In genomic region chr1:78619029-78619428, GRCh38 we compare ENCODE assay signal across 13 cellular contexts. TPM values are rescaled to one million over a fixed set of nuclear protein-coding genes. Genes with fewer than 3 reads are reported as not detected.
A peak's percentile ranks its signal among the peaks of the same experiment; 100 is the strongest.
DNase-seq lines count a peak whose midpoint lies in the region; ATAC-seq and TF ChIP-seq lines count a peak whose summit lies in the region.
"Had no signal": no experiment of that assay in that cellular context is flagged by ENCODE, and none has a peak within 500 bp of the region (broad histone marks: within the 10 kb centered on the region; RNA-seq: fewer than 3 reads in every experiment).

No MANE protein-coding gene starts in this region.

- no peaks in the 10 kb centered on the region for H3K9me3 Mint-ChIP-seq in activated T-cell treated with anti-CD3 and anti-CD28 coated beads, Interleukin-2, amount 50 U/mL, for 72 hours
- no peaks in the 10 kb centered on the region for H3K9me3 Mint-ChIP-seq in activated T-helper 1 cell treated with anti-CD3 and anti-CD28 coated beads, Interleukin-12 subunit alpha, Interleukin-12 subunit beta, Interleukin-2, Interleukin-4 antibody, amounts not matched to agents 30 ng/mL and 10 ng/mL and 1 ng/mL, durations not matched to agents 14 hours and 24 hours and 36 hours

- ATAC-seq in activated T-cell treated with anti-CD3 and anti-CD28 coated beads, Interleukin-2, amount 50 U/mL, for 72 hours (replicated peaks in 1 of 2): no peak
- ATAC-seq in omental fat pad (ENCODE audit: low FRiP score) (no peak), esophagus mucosa (no peak)

- no peak for DNase-seq in activated T-cell treated with anti-CD3 and anti-CD28 coated beads, Interleukin-2, amount 50 U/mL, for 72 hours
- no peak for DNase-seq in activated T-cell treated with anti-CD3 and anti-CD28 coated beads, Interleukin-2, amount 50 U/mL, for 48 hours
- no peak for DNase-seq in activated T-helper 1 cell treated with anti-CD3 and anti-CD28 coated beads, Interleukin-12 subunit alpha, Interleukin-12 subunit beta, Interleukin-2, Interleukin-4 antibody, amounts not matched to agents 30 ng/mL and 10 ng/mL and 1 ng/mL, durations not matched to agents 14 hours and 24 hours and 36 hours (ENCODE audit: low spot score)
- DNase-seq in iris pigment epithelial cell (ENCODE audit: low read depth) (peak; percentile 25), testis (no peak), omental fat pad (ENCODE audit: low spot score) (no peak)
- DNase-seq in stimulated activated CD4-positive, alpha-beta T cell treated with anti-CD3 and anti-CD28 coated beads, Interleukin-4, amount 100 ng/mL, for 4 hours: no peak
- DNase-seq: NCI-H187, SIG-M5 had no signal

- no peaks in the 10 kb centered on the region for H3K27me3 ChIP-seq in testis

- no peaks in the 10 kb centered on the region for H3K36me3 ChIP-seq in testis (ENCODE audit: low read depth, missing control alignments)

- H3K4me1 Mint-ChIP-seq in activated T-cell treated with anti-CD3 and anti-CD28 coated beads, Interleukin-2, amount 50 U/mL, for 72 hours (ENCODE audit: low read depth): peaks cover 60% of the 10 kb centered on the region
- H3K4me1 Mint-ChIP-seq in activated T-helper 1 cell treated with anti-CD3 and anti-CD28 coated beads, Interleukin-12 subunit alpha, Interleukin-12 subunit beta, Interleukin-2, Interleukin-4 antibody, amounts not matched to agents 30 ng/mL and 10 ng/mL and 1 ng/mL, durations not matched to agents 14 hours and 24 hours and 36 hours (ENCODE audit: low read depth): peaks cover 56% of the 10 kb centered on the region

- H3K4me1 ChIP-seq in testis: peaks cover 12% of the 10 kb centered on the region

- H3K36me3 Mint-ChIP-seq in activated T-cell treated with anti-CD3 and anti-CD28 coated beads, Interleukin-2, amount 50 U/mL, for 72 hours (ENCODE audit: insufficient read depth in 2 of 2): peaks cover 0 to 3% of the 10 kb centered on the region in 2 donors
- H3K36me3 Mint-ChIP-seq in activated T-helper 1 cell treated with anti-CD3 and anti-CD28 coated beads, Interleukin-12 subunit alpha, Interleukin-12 subunit beta, Interleukin-2, Interleukin-4 antibody, amounts not matched to agents 30 ng/mL and 10 ng/mL and 1 ng/mL, durations not matched to agents 14 hours and 24 hours and 36 hours (ENCODE audit: low read depth): peaks cover 14% of the 10 kb centered on the region

- H3K4me3 ChIP-seq in testis: no peak overlapping the region

- H3K9me3 ChIP-seq in testis: no peaks in the 10 kb centered on the region

- WGBS in testis, 2 donors: 53 to 59% methylated on average over 3 of the region's 3 CpGs

- intact Hi-C loops in activated T-helper 1 cell treated with anti-CD3 and anti-CD28 coated beads, Interleukin-12 subunit alpha, Interleukin-12 subunit beta, Interleukin-2, Interleukin-4 antibody, amounts not matched to agents 30 ng/mL and 10 ng/mL and 1 ng/mL, durations not matched to agents 14 hours and 24 hours and 36 hours (cut with micrococcal nuclease): loop anchor here (5.0 kb wide), 1 partner anchor 423 kb away; no protein-coding TSS in a partner anchor
- intact Hi-C loops in testis (cut with DNase I; ENCODE audit: low total_unique reads): loop anchor here (10.0 kb wide), 1 partner anchor 56 kb away; no protein-coding TSS in a partner anchor

- TF ChIP-seq POLR2A in testis (IDR thresholded peaks at IDR 0.05): no peak

- H3K27ac ChIP-seq in testis: peak overlapping the region; percentile 79 to 84
- H3K27ac ChIP-seq: C4-2B, HL-60 had no signal

- no peaks in the 10 kb centered on the region for H3K27me3 Mint-ChIP-seq in activated T-cell treated with anti-CD3 and anti-CD28 coated beads, Interleukin-2, amount 50 U/mL, for 72 hours (ENCODE audit: low read depth)
- H3K27me3 Mint-ChIP-seq in activated T-helper 1 cell treated with anti-CD3 and anti-CD28 coated beads, Interleukin-12 subunit alpha, Interleukin-12 subunit beta, Interleukin-2, Interleukin-4 antibody, amounts not matched to agents 30 ng/mL and 10 ng/mL and 1 ng/mL, durations not matched to agents 14 hours and 24 hours and 36 hours (ENCODE audit: insufficient read depth): peaks cover 8% of the 10 kb centered on the region

- TF ChIP-seq CTCF in testis (IDR thresholded peaks at IDR 0.05): no peak
- no peak for TF ChIP-seq CTCF in omental fat pad (IDR thresholded peaks at IDR 0.05)

- H3K4me3 Mint-ChIP-seq in activated T-cell treated with anti-CD3 and anti-CD28 coated beads, Interleukin-2, amount 50 U/mL, for 72 hours: peak overlapping the region in 1 of 2 donors; percentile 82
- H3K4me3 Mint-ChIP-seq in activated T-helper 1 cell treated with anti-CD3 and anti-CD28 coated beads, Interleukin-12 subunit alpha, Interleukin-12 subunit beta, Interleukin-2, Interleukin-4 antibody, amounts not matched to agents 30 ng/mL and 10 ng/mL and 1 ng/mL, durations not matched to agents 14 hours and 24 hours and 36 hours: peak overlapping the region; percentile 12

- H3K27ac Mint-ChIP-seq in activated T-cell treated with anti-CD3 and anti-CD28 coated beads, Interleukin-2, amount 50 U/mL, for 72 hours: peak overlapping the region; percentile 57
- H3K27ac Mint-ChIP-seq in activated T-helper 1 cell treated with anti-CD3 and anti-CD28 coated beads, Interleukin-12 subunit alpha, Interleukin-12 subunit beta, Interleukin-2, Interleukin-4 antibody, amounts not matched to agents 30 ng/mL and 10 ng/mL and 1 ng/mL, durations not matched to agents 14 hours and 24 hours and 36 hours: no peak overlapping the region

RNA-seq across cellular contexts. Expression of gene IFI44L, which starts 1.2 kb away (rescaled TPM):
- total RNA-seq in activated T-cell treated with anti-CD3 and anti-CD28 coated beads, Interleukin-2, amount 50 U/mL, for 72 hours: 10 to 100 TPM; 21.4 to 62.5 TPM
- total RNA-seq in activated T-helper 1 cell treated with anti-CD3 and anti-CD28 coated beads, Interleukin-12 subunit alpha, Interleukin-12 subunit beta, Interleukin-2, Interleukin-4 antibody, amounts not matched to agents 30 ng/mL and 10 ng/mL and 1 ng/mL, durations not matched to agents 14 hours and 24 hours and 36 hours: 16.7 and 21.8 TPM in 2 replicates
- total RNA-seq in testis (10 to 100 TPM; 12.0 to 15.8 TPM), omental fat pad (10 to 100 TPM in 2 of 4 donors, 1 to 10 TPM in 2; 5.5 to 80.7 (median 11.2) TPM), esophagus mucosa (0.88 TPM)
- 5.3 TPM for polyA plus RNA-seq in testis (ENCODE audit: insufficient read depth, low read depth, low replicate concordance)

RNA-seq across cellular contexts. Expression of gene IFI44, which starts 30.6 kb away (rescaled TPM):
- 10 to 100 TPM; 25.9 to 77.5 TPM for total RNA-seq in activated T-cell treated with anti-CD3 and anti-CD28 coated beads, Interleukin-2, amount 50 U/mL, for 72 hours
- 26.9 and 28.1 TPM in 2 replicates for total RNA-seq in activated T-helper 1 cell treated with anti-CD3 and anti-CD28 coated beads, Interleukin-12 subunit alpha, Interleukin-12 subunit beta, Interleukin-2, Interleukin-4 antibody, amounts not matched to agents 30 ng/mL and 10 ng/mL and 1 ng/mL, durations not matched to agents 14 hours and 24 hours and 36 hours
- total RNA-seq in testis: 10 to 100 TPM; 12.3 to 17.7 TPM
- 7.5 TPM for polyA plus RNA-seq in testis (ENCODE audit: insufficient read depth, low read depth, low replicate concordance)
- total RNA-seq in omental fat pad: 10 to 100 TPM; 16.2 to 78.2 (median 20.2) TPM
- total RNA-seq in esophagus mucosa: 10.7 TPM
- polyA plus RNA-seq: neural cell had no signal
